In the genomic region with DNA sequence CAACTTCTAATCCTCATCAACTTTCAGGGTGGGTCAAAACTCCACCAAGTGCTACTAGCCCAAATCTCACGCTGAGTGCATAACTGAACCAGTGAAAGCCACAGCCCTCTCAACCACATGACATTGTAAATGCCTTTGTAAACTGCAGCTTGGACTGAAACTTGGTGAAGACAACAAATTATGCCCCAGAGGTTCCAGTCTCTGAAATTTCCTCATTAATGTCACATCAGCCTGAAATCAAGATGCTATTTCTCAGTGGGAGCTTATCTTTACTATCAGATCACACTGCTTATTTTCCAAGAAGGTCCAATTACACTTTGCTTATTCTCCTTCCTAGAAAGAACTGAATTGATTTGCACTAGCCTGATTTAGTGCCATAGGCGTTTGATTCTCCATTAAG, we compare ENCODE assay signal across 26 cellular contexts. TPM values are rescaled to one million over a fixed set of nuclear protein-coding genes. Genes with fewer than 3 reads are reported as not detected.
"Had no signal": no experiment of that assay in that cellular context is flagged by ENCODE, and none has a peak within 500 bp of the region (broad histone marks: within the 10 kb centered on the region; RNA-seq: fewer than 3 reads in every experiment).

No MANE protein-coding gene starts in this region.

- H3K9me3 ChIP-seq: colonic mucosa, pancreas, spleen, testis, tibial nerve, upper lobe of right lung, vagina had no signal

- H3K4me3 Mint-ChIP-seq: natural killer cell; stimulated activated memory B cell treated with anti-CD40 and anti-IgM and Interleukin-4, amounts not matched to agents 10 μg/mL and 1 μg/mL and 100 μg/mL, for 72 hours; stimulated activated naive CD8-positive, alpha-beta T cell treated with anti-CD3 and anti-CD28 coated beads, Interleukin-15, Interleukin-2, amounts not matched to agents 100 ng/mL and 50 ng/mL, for 24 hours had no signal

- ATAC-seq: heart left ventricle; left lobe of liver; natural killer cell; pancreas; sciatic nerve; stimulated activated memory B cell treated with anti-CD40 and anti-IgM and Interleukin-4, amounts not matched to agents 10 μg/mL and 1 μg/mL and 100 μg/mL, for 72 hours; upper lobe of right lung had no signal

- H3K27me3 ChIP-seq: colonic mucosa, heart left ventricle, pancreas, spleen, testis, tibial nerve, upper lobe of right lung, vagina had no signal

- H3K27ac Mint-ChIP-seq: natural killer cell; stimulated activated memory B cell treated with anti-CD40 and anti-IgM and Interleukin-4, amounts not matched to agents 10 μg/mL and 1 μg/mL and 100 μg/mL, for 72 hours; stimulated activated naive CD8-positive, alpha-beta T cell treated with anti-CD3 and anti-CD28 coated beads, Interleukin-15, Interleukin-2, amounts not matched to agents 100 ng/mL and 50 ng/mL, for 24 hours had no signal

- H3K4me3 ChIP-seq: colonic mucosa, heart left ventricle, pancreas, spleen, testis, tibial nerve, upper lobe of right lung, vagina had no signal

- H3K27ac ChIP-seq: colonic mucosa, heart left ventricle, pancreas, spleen, testis, tibial nerve, upper lobe of right lung, vagina had no signal

- H3K4me1 Mint-ChIP-seq: natural killer cell; stimulated activated memory B cell treated with anti-CD40 and anti-IgM and Interleukin-4, amounts not matched to agents 10 μg/mL and 1 μg/mL and 100 μg/mL, for 72 hours had no signal

- H3K4me1 ChIP-seq: colonic mucosa had no signal

- H3K36me3 Mint-ChIP-seq: natural killer cell; stimulated activated memory B cell treated with anti-CD40 and anti-IgM and Interleukin-4, amounts not matched to agents 10 μg/mL and 1 μg/mL and 100 μg/mL, for 72 hours had no signal

- H3K9me3 Mint-ChIP-seq: natural killer cell; stimulated activated naive CD8-positive, alpha-beta T cell treated with anti-CD3 and anti-CD28 coated beads, Interleukin-15, Interleukin-2, amounts not matched to agents 100 ng/mL and 50 ng/mL, for 24 hours had no signal

- DNase-seq: colonic mucosa; effector CD8-positive, alpha-beta T cell; heart left ventricle; hippocampal formation; kidney glomerular epithelial cell; mammary epithelial cell; natural killer cell; occipital lobe; pancreas; spleen; stimulated activated CD4-positive, alpha-beta T cell treated with anti-CD3 and anti-CD28 coated beads, Interleukin-15, amount 100 ng/mL, for 24 hours; stimulated activated CD4-positive, alpha-beta T cell treated with anti-CD3 and anti-CD28 coated beads, Interleukin-1b, Interleukin-23, amount 100 ng/mL, for 48 hours; stimulated activated CD4-positive, alpha-beta T cell treated with anti-CD3 and anti-CD28 coated beads, Interleukin-4, amount 100 ng/mL, for 24 hours; testis; upper lobe of right lung had no signal

- H3K36me3 ChIP-seq: colonic mucosa, heart left ventricle, pancreas, spleen, tibial nerve, upper lobe of right lung, vagina had no signal

RNA-seq across cellular contexts. Expression of a gene that starts 46.6 kb away (rescaled TPM):
- total RNA-seq: dermis microvascular lymphatic vessel endothelial cell, glomerular endothelial cell, myocyte, natural killer cell, pulmonary artery endothelial cell, sciatic nerve, subcutaneous adipose tissue had no signal
